Comparison of ENCODE assay signal across 8 cellular contexts in the genomic region with DNA sequence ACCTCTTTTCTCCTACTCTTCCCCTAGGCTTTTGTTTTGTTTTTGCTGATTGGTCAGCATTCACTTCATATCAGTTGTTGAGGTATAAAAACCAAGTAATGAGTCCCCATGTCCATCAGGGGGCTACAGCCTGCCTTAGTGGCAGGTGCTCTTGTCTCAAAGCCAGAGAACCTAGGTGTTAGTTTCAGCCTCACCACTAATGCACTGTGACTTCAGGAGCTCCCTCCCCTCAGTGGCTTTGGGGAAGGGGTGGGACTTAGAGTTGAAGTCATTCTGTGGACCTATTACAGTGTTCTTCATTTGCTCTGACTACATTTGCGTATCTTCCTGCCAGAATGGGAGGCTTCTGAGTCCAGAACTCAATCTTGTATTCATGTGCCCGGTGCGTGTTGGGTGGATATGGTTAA. TPM values are rescaled to one million over a fixed set of nuclear protein-coding genes. Genes with fewer than 3 reads are reported as not detected.
DNase-seq lines count a peak whose midpoint lies in the region; ATAC-seq and TF ChIP-seq lines count a peak whose summit lies in the region.

No MANE protein-coding gene starts in this region.

- CTCF ChIA-PET in WTC11 (lab: Charles Lee) = interaction anchor here (0.5 to 1.4 kb wide), 7 partner anchors 11 to 480 kb away, joined by 3 to 7 read pairs (median 4); no protein-coding TSS in a partner anchor

- H3K27me3 Mint-ChIP-seq in WTC11 (ENCODE audit: low read depth) = peaks cover 62% of the 10 kb centered on the region

- no peak for TF ChIP-seq EP300 in tibial nerve (IDR thresholded peaks at IDR 0.05)

- H3K27ac Mint-ChIP-seq in WTC11 = no peak overlapping the region

- H3K27me3 ChIP-seq in tibial nerve = no peaks in the 10 kb centered on the region

- H3K36me3 Mint-ChIP-seq in WTC11 = no peaks in the 10 kb centered on the region

- POLR2A ChIA-PET in WTC11 (lab: Charles Lee) = no interaction called here

- peak; percentile 6 for DNase-seq in ELR (ENCODE audit: low read depth)
- DNase-seq in GM19240 (ENCODE audit: insufficient read length, low spot score) = peak; percentile 84
- peak; percentile 34 for DNase-seq in WTC11 (ENCODE audit: low spot score)
- peak; percentile 39 for DNase-seq in stimulated activated CD4-positive, alpha-beta T cell treated with anti-CD3 and anti-CD28 coated beads, Interleukin-4, amount 100 ng/mL, for 24 hours
- no peak for DNase-seq in tibial nerve (ENCODE audit: low spot score in 2 of 2)
- DNase-seq in SKM-1 (lab: John Stamatoyannopoulos, UW; ENCODE audit: unreplicated experiment) = no peak
- no peak for DNase-seq in DMS79 (lab: John Stamatoyannopoulos, UW)

- no peak for TF ChIP-seq POLR2A in tibial nerve (IDR thresholded peaks at IDR 0.05)

- peaks cover 0 to 3% (median 0%) of the 10 kb centered on the region in 4 donors for H3K9me3 ChIP-seq in tibial nerve

- no peak overlapping the region for H3K4me3 Mint-ChIP-seq in WTC11

- 90 to 94% methylated on average over 3 of the region's 3 CpGs for WGBS in tibial nerve, 2 donors

- peaks cover 0 to 50% (median 19%) of the 10 kb centered on the region in 4 donors for H3K4me1 ChIP-seq in tibial nerve

- H3K27ac ChIP-seq in tibial nerve = no peak overlapping the region

- ATAC-seq in HG03108 (IDR thresholded peaks at IDR 0.05; ENCODE audit: unreplicated experiment) = peak; percentile 100
- ATAC-seq in WTC11 = peak; percentile 87

- TF ChIP-seq CTCF in WTC11 (IDR thresholded peaks at IDR 0.05) = no peak
- TF ChIP-seq CTCF in tibial nerve (IDR thresholded peaks at IDR 0.05) = no peak

- H3K9me3 Mint-ChIP-seq in WTC11 = peaks cover 6% of the 10 kb centered on the region; the same call in 1 of the 2 replicates

- no peaks in the 10 kb centered on the region for H3K36me3 ChIP-seq in tibial nerve

- H3K4me1 Mint-ChIP-seq in WTC11 = peaks cover 32% of the 10 kb centered on the region

- H3K4me3 ChIP-seq in tibial nerve = no peak overlapping the region

TF ChIP-seq in WTC11, 78 proteins besides CTCF, POLR2A, EP300 and RAD21:
- TF ChIP-seq JAZF1 (CRISPR knock-in tag; IDR thresholded peaks at IDR 0.05) = no peak
- no peak for TF ChIP-seq ZNF121 (CRISPR knock-in tag; IDR thresholded peaks at IDR 0.05)
- no peak for TF ChIP-seq RELA (CRISPR knock-in tag; IDR thresholded peaks at IDR 0.05; ENCODE audit: borderline replicate concordance)
- TF ChIP-seq, protein P1, sequence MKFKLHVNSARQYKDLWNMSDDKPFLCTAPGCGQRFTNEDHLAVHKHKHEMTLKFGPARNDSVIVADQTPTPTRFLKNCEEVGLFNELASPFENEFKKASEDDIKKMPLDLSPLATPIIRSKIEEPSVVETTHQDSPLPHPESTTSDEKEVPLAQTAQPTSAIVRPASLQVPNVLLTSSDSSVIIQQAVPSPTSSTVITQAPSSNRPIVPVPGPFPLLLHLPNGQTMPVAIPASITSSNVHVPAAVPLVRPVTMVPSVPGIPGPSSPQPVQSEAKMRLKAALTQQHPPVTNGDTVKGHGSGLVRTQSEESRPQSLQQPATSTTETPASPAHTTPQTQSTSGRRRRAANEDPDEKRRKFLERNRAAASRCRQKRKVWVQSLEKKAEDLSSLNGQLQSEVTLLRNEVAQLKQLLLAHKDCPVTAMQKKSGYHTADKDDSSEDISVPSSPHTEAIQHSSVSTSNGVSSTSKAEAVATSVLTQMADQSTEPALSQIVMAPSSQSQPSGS (CRISPR knock-in tag; IDR thresholded peaks at IDR 0.05; ENCODE audit: borderline replicate concordance, low read depth) = no peak
- no peak for TF ChIP-seq MXD4 (CRISPR knock-in tag; IDR thresholded peaks at IDR 0.05; ENCODE audit: borderline replicate concordance)
- TF ChIP-seq NR1H2 (CRISPR knock-in tag; IDR thresholded peaks at IDR 0.05) = no peak
- no peak for TF ChIP-seq NFE2L1 (CRISPR knock-in tag; IDR thresholded peaks at IDR 0.05)
- TF ChIP-seq JUN (CRISPR knock-in tag; IDR thresholded peaks at IDR 0.05) = no peak
- no peak for TF ChIP-seq CREB1 (CRISPR knock-in tag; IDR thresholded peaks at IDR 0.05)
- no peak for TF ChIP-seq KAT7 (CRISPR knock-in tag; IDR thresholded peaks at IDR 0.05; ENCODE audit: borderline replicate concordance)
- TF ChIP-seq, protein P2, sequence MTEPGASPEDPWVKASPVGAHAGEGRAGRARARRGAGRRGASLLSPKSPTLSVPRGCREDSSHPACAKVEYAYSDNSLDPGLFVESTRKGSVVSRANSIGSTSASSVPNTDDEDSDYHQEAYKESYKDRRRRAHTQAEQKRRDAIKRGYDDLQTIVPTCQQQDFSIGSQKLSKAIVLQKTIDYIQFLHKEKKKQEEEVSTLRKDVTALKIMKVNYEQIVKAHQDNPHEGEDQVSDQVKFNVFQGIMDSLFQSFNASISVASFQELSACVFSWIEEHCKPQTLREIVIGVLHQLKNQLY (CRISPR knock-in tag; IDR thresholded peaks at IDR 0.05) = no peak
- TF ChIP-seq, protein P3, sequence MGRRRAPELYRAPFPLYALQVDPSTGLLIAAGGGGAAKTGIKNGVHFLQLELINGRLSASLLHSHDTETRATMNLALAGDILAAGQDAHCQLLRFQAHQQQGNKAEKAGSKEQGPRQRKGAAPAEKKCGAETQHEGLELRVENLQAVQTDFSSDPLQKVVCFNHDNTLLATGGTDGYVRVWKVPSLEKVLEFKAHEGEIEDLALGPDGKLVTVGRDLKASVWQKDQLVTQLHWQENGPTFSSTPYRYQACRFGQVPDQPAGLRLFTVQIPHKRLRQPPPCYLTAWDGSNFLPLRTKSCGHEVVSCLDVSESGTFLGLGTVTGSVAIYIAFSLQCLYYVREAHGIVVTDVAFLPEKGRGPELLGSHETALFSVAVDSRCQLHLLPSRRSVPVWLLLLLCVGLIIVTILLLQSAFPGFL (CRISPR knock-in tag; IDR thresholded peaks at IDR 0.05; ENCODE audit: borderline replicate concordance) = no peak
- TF ChIP-seq ETV6 (CRISPR knock-in tag; IDR thresholded peaks at IDR 0.05) = no peak
- no peak for TF ChIP-seq FOXP1 (CRISPR knock-in tag; IDR thresholded peaks at IDR 0.05; ENCODE audit: borderline replicate concordance)
- no peak for TF ChIP-seq ZNF423 (CRISPR knock-in tag; IDR thresholded peaks at IDR 0.05)
- TF ChIP-seq, protein P4, sequence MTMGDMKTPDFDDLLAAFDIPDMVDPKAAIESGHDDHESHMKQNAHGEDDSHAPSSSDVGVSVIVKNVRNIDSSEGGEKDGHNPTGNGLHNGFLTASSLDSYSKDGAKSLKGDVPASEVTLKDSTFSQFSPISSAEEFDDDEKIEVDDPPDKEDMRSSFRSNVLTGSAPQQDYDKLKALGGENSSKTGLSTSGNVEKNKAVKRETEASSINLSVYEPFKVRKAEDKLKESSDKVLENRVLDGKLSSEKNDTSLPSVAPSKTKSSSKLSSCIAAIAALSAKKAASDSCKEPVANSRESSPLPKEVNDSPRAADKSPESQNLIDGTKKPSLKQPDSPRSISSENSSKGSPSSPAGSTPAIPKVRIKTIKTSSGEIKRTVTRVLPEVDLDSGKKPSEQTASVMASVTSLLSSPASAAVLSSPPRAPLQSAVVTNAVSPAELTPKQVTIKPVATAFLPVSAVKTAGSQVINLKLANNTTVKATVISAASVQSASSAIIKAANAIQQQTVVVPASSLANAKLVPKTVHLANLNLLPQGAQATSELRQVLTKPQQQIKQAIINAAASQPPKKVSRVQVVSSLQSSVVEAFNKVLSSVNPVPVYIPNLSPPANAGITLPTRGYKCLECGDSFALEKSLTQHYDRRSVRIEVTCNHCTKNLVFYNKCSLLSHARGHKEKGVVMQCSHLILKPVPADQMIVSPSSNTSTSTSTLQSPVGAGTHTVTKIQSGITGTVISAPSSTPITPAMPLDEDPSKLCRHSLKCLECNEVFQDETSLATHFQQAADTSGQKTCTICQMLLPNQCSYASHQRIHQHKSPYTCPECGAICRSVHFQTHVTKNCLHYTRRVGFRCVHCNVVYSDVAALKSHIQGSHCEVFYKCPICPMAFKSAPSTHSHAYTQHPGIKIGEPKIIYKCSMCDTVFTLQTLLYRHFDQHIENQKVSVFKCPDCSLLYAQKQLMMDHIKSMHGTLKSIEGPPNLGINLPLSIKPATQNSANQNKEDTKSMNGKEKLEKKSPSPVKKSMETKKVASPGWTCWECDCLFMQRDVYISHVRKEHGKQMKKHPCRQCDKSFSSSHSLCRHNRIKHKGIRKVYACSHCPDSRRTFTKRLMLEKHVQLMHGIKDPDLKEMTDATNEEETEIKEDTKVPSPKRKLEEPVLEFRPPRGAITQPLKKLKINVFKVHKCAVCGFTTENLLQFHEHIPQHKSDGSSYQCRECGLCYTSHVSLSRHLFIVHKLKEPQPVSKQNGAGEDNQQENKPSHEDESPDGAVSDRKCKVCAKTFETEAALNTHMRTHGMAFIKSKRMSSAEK (CRISPR knock-in tag; IDR thresholded peaks at IDR 0.05; ENCODE audit: borderline replicate concordance) = no peak
- no peak for TF ChIP-seq OVOL2 (CRISPR knock-in tag; IDR thresholded peaks at IDR 0.05; ENCODE audit: borderline replicate concordance)
- no peak for TF ChIP-seq ZNF232 (CRISPR knock-in tag; IDR thresholded peaks at IDR 0.05)
- TF ChIP-seq, protein P5, sequence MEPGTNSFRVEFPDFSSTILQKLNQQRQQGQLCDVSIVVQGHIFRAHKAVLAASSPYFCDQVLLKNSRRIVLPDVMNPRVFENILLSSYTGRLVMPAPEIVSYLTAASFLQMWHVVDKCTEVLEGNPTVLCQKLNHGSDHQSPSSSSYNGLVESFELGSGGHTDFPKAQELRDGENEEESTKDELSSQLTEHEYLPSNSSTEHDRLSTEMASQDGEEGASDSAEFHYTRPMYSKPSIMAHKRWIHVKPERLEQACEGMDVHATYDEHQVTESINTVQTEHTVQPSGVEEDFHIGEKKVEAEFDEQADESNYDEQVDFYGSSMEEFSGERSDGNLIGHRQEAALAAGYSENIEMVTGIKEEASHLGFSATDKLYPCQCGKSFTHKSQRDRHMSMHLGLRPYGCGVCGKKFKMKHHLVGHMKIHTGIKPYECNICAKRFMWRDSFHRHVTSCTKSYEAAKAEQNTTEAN (CRISPR knock-in tag; IDR thresholded peaks at IDR 0.05) = no peak
- no peak for TF ChIP-seq IRF2 (CRISPR knock-in tag; IDR thresholded peaks at IDR 0.05; ENCODE audit: borderline replicate concordance, low read depth)

RNA-seq across cellular contexts. Expression of a gene that starts 41.6 kb away (rescaled TPM):
- total RNA-seq in WTC11 (2021) = 48.6 to 51.5 TPM (median 50.8 TPM) in 3 replicates
- total RNA-seq in tibial nerve = 10 to 100 TPM; 34.5 to 54.3 (median 44.4) TPM

Comparison
In these comparisons a context has a peak if more than half of its experiments do, and no peak if none do; other contexts are left out.
1. DNase-seq: peak in ELR (single experiment), GM19240 (single experiment), WTC11 (single experiment) and stimulated activated CD4-positive, alpha-beta T cell treated with anti-CD3 and anti-CD28 coated beads, Interleukin-4, amount 100 ng/mL, for 24 hours (single experiment); none in tibial nerve (0 of 2), SKM-1 (single experiment) and DMS79 (single experiment).